1 cellular context compared by ENCODE assay signal in genomic region chr17:38918129-38918913, GRCh38.
A peak's percentile ranks its signal among the peaks of the same experiment; 100 is the strongest.
TF ChIP-seq lines count a peak whose summit lies in the region.

No MANE protein-coding gene starts in this region.

TF ChIP-seq in K562, 482 proteins besides CTCF, POLR2A, EP300 and RAD21 (continued from another document):
- TF ChIP-seq DEAF1 (CRISPR knock-in tag; IDR thresholded peaks at IDR 0.05) (no peak), KLF1 (tag; IDR thresholded peaks at IDR 0.05) (no peak), ZNF644 (tag; IDR thresholded peaks at IDR 0.05; ENCODE audit: low read depth) (no peak), LARP7 (IDR thresholded peaks at IDR 0.05) (no peak), KLF6 (CRISPR knock-in tag; IDR thresholded peaks at IDR 0.05; ENCODE audit: borderline replicate concordance) (no peak), MTA1 (IDR thresholded peaks at IDR 0.05; ENCODE audit: borderline replicate concordance) (no peak), DNMT1 (IDR thresholded peaks at IDR 0.05) (no peak), KDM2B (CRISPR knock-in tag; IDR thresholded peaks at IDR 0.05) (no peak), RBM22 (IDR thresholded peaks at IDR 0.05; ENCODE audit: low read depth, low read length, poor library complexity, severe bottlenecking) (peak; percentile 3), MAFF (IDR thresholded peaks at IDR 0.05; ENCODE audit: low read length) (no peak), MLLT1 (IDR thresholded peaks at IDR 0.05) (0 out of 4 replicates have a peak, but pooled peaks of 1 of the 2 experiments have one; percentile 52), PURB (CRISPR knock-in tag; IDR thresholded peaks at IDR 0.05; ENCODE audit: low read depth) (no peak), ZNF165 (CRISPR knock-in tag; IDR thresholded peaks at IDR 0.05; ENCODE audit: borderline replicate concordance) (no peak), ZFP36 (IDR thresholded peaks at IDR 0.05; ENCODE audit: low read depth, low read length, partially characterized antibody) (no peak), THRA (IDR thresholded peaks at IDR 0.05) (no peak), ZNF639 (CRISPR knock-in tag; conservative IDR thresholded peaks at IDR 0.05 in 1 of 2, IDR thresholded peaks at IDR 0.05 in 1 of 2) (no peak), ZNF778 (CRISPR knock-in tag; IDR thresholded peaks at IDR 0.05) (no peak), ZBTB5 (IDR thresholded peaks at IDR 0.05) (no peak), TSC22D4 (tag; IDR thresholded peaks at IDR 0.05) (no peak), ELF4 (CRISPR knock-in tag; IDR thresholded peaks at IDR 0.05) (no peak), GABPB1 (CRISPR knock-in tag; IDR thresholded peaks at IDR 0.05) (no peak), ZNF584 (CRISPR knock-in tag; IDR thresholded peaks at IDR 0.05; ENCODE audit: low read depth) (no peak), KDM1A (IDR thresholded peaks at IDR 0.05) (no peak), ZFP1 (CRISPR knock-in tag; IDR thresholded peaks at IDR 0.05) (no peak), ZBTB26 (CRISPR knock-in tag; IDR thresholded peaks at IDR 0.05) (no peak), POLR2G (IDR thresholded peaks at IDR 0.05; ENCODE audit: low read depth, low read length) (0 out of 2 replicates have a peak, but pooled peaks have one; percentile 30), ZNF324 (CRISPR knock-in tag; IDR thresholded peaks at IDR 0.05) (no peak), ZBTB33 (CRISPR knock-in tag; IDR thresholded peaks at IDR 0.05) (peak; percentile 76), HDAC6 (IDR thresholded peaks at IDR 0.05; ENCODE audit: low read depth, low read length) (no peak), MCM5 (IDR thresholded peaks at IDR 0.05; ENCODE audit: low read depth) (no peak)
- TF ChIP-seq, protein P1, sequence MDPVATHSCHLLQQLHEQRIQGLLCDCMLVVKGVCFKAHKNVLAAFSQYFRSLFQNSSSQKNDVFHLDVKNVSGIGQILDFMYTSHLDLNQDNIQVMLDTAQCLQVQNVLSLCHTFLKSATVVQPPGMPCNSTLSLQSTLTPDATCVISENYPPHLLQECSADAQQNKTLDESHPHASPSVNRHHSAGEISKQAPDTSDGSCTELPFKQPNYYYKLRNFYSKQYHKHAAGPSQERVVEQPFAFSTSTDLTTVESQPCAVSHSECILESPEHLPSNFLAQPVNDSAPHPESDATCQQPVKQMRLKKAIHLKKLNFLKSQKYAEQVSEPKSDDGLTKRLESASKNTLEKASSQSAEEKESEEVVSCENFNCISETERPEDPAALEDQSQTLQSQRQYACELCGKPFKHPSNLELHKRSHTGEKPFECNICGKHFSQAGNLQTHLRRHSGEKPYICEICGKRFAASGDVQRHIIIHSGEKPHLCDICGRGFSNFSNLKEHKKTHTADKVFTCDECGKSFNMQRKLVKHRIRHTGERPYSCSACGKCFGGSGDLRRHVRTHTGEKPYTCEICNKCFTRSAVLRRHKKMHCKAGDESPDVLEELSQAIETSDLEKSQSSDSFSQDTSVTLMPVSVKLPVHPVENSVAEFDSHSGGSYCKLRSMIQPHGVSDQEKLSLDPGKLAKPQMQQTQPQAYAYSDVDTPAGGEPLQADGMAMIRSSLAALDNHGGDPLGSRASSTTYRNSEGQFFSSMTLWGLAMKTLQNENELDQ (CRISPR knock-in tag; IDR thresholded peaks at IDR 0.05; ENCODE audit: borderline replicate concordance) = no peak
- TF ChIP-seq, protein P2, sequence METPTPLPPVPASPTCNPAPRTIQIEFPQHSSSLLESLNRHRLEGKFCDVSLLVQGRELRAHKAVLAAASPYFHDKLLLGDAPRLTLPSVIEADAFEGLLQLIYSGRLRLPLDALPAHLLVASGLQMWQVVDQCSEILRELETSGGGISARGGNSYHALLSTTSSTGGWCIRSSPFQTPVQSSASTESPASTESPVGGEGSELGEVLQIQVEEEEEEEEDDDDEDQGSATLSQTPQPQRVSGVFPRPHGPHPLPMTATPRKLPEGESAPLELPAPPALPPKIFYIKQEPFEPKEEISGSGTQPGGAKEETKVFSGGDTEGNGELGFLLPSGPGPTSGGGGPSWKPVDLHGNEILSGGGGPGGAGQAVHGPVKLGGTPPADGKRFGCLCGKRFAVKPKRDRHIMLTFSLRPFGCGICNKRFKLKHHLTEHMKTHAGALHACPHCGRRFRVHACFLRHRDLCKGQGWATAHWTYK (CRISPR knock-in tag; IDR thresholded peaks at IDR 0.05) = no peak
- TF ChIP-seq, protein P3, sequence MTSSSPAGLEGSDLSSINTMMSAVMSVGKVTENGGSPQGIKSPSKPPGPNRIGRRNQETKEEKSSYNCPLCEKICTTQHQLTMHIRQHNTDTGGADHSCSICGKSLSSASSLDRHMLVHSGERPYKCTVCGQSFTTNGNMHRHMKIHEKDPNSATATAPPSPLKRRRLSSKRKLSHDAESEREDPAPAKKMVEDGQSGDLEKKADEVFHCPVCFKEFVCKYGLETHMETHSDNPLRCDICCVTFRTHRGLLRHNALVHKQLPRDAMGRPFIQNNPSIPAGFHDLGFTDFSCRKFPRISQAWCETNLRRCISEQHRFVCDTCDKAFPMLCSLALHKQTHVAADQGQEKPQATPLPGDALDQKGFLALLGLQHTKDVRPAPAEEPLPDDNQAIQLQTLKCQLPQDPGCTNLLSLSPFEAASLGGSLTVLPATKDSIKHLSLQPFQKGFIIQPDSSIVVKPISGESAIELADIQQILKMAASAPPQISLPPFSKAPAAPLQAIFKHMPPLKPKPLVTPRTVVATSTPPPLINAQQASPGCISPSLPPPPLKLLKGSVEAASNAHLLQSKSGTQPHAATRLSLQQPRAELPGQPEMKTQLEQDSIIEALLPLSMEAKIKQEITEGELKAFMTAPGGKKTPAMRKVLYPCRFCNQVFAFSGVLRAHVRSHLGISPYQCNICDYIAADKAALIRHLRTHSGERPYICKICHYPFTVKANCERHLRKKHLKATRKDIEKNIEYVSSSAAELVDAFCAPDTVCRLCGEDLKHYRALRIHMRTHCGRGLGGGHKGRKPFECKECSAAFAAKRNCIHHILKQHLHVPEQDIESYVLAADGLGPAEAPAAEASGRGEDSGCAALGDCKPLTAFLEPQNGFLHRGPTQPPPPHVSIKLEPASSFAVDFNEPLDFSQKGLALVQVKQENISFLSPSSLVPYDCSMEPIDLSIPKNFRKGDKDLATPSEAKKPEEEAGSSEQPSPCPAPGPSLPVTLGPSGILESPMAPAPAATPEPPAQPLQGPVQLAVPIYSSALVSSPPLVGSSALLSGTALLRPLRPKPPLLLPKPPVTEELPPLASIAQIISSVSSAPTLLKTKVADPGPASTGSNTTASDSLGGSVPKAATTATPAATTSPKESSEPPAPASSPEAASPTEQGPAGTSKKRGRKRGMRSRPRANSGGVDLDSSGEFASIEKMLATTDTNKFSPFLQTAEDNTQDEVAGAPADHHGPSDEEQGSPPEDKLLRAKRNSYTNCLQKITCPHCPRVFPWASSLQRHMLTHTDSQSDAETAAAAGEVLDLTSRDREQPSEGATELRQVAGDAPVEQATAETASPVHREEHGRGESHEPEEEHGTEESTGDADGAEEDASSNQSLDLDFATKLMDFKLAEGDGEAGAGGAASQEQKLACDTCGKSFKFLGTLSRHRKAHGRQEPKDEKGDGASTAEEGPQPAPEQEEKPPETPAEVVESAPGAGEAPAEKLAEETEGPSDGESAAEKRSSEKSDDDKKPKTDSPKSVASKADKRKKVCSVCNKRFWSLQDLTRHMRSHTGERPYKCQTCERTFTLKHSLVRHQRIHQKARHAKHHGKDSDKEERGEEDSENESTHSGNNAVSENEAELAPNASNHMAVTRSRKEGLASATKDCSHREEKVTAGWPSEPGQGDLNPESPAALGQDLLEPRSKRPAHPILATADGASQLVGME (CRISPR knock-in tag; IDR thresholded peaks at IDR 0.05) = no peak
